Comparison of ENCODE assay signal across 22 cellular contexts in genomic region chr13:111517641-111518010, GRCh38.
"Had no signal": no experiment of that assay in that cellular context is flagged by ENCODE, and none has a peak within 500 bp of the region (broad histone marks: within the 10 kb centered on the region; RNA-seq: fewer than 3 reads in every experiment).

No MANE protein-coding gene starts in this region.

- H3K4me1 Mint-ChIP-seq: activated CD4-positive, alpha-beta T cell treated with anti-CD3 and anti-CD28 coated beads, Interleukin-2, amount 10 ng/mL, durations not matched to agents 24 days and 14 days; activated naive CD8-positive, alpha-beta T cell treated with anti-CD3 and anti-CD28 coated beads, Interleukin-2, amount 50 U/mL, for 24 hours had no signal

- H3K27ac ChIP-seq: foreskin keratinocyte, upper lobe of left lung had no signal

- H3K9me3 ChIP-seq: upper lobe of left lung had no signal

- ATAC-seq: activated naive CD8-positive, alpha-beta T cell treated with anti-CD3 and anti-CD28 coated beads, Interleukin-2, amount 50 U/mL, for 24 hours; foreskin keratinocyte; left ventricle myocardium superior; natural killer cell treated with Interleukin-12 subunit alpha and Interleukin-12 subunit beta and Interleukin-15 and Interleukin-18, amount 100 ng/mL, for 72 hours; right cardiac atrium had no signal

- H3K27me3 ChIP-seq: foreskin keratinocyte, upper lobe of left lung had no signal

- H3K9me3 Mint-ChIP-seq: activated CD4-positive, alpha-beta T cell treated with anti-CD3 and anti-CD28 coated beads, Interleukin-2, amount 10 ng/mL, durations not matched to agents 24 days and 14 days; activated naive CD4-positive, alpha-beta T cell treated with anti-CD3 and anti-CD28 coated beads for 36 hours; activated naive CD8-positive, alpha-beta T cell treated with anti-CD3 and anti-CD28 coated beads, Interleukin-2, amount 50 U/mL, for 24 hours; activated T-helper 2 cell treated with anti-CD3 and anti-CD28 coated beads, Interferon-gamma antibody, Interleukin-2, Interleukin-4, amounts not matched to agents 10 μg/mL and 5 μg/mL and 100 μg/mL, durations not matched to agents 14 hours and 24 hours and 36 hours; dendritic cell treated with granulocyte-macrophage colony-stimulating factor and Interleukin-4, amounts not matched to agents 40 ng/mL and 50 ng/mL, for 4 days; natural killer cell treated with Interleukin-12 subunit alpha and Interleukin-12 subunit beta and Interleukin-15 and Interleukin-18, amount 100 ng/mL, for 72 hours; stimulated activated naive CD8-positive, alpha-beta T cell treated with anti-CD3 and anti-CD28 coated beads, Interleukin-15, Interleukin-2, amounts not matched to agents 100 ng/mL and 50 ng/mL, for 24 hours; T-helper 2 cell treated with Interferon-gamma antibody and Interleukin-4, amounts not matched to agents 5 μg/mL and 100 μg/mL, for 36 hours had no signal

- H3K36me3 Mint-ChIP-seq: natural killer cell treated with Interleukin-12 subunit alpha and Interleukin-12 subunit beta and Interleukin-15 and Interleukin-18, amount 100 ng/mL, for 72 hours had no signal

- DNase-seq: activated CD4-positive, alpha-beta T cell treated with anti-CD3 and anti-CD28 coated beads, Interleukin-2, amount 10 ng/mL, durations not matched to agents 24 days and 14 days; activated CD4-positive, CD25-positive, alpha-beta regulatory T cell; activated naive CD4-positive, alpha-beta T cell treated with anti-CD3 and anti-CD28 coated beads for 36 hours; activated naive CD8-positive, alpha-beta T cell treated with anti-CD3 and anti-CD28 coated beads, Interleukin-2, amount 50 U/mL, for 24 hours; activated T-cell treated with anti-CD3 and anti-CD28 coated beads for 4 hours; aorta; cerebellar nuclear complex; effector memory CD4-positive, alpha-beta T cell; foreskin keratinocyte; glutamatergic neuron; kidney glomerular epithelial cell; left ventricle myocardium superior; mesenchymal stem cell; occipital lobe; right cardiac atrium; small intestine had no signal

- H3K27me3 Mint-ChIP-seq: activated CD4-positive, alpha-beta T cell treated with anti-CD3 and anti-CD28 coated beads, Interleukin-2, amount 10 ng/mL, durations not matched to agents 24 days and 14 days; activated naive CD8-positive, alpha-beta T cell treated with anti-CD3 and anti-CD28 coated beads, Interleukin-2, amount 50 U/mL, for 24 hours; dendritic cell treated with granulocyte-macrophage colony-stimulating factor and Interleukin-4, amounts not matched to agents 40 ng/mL and 50 ng/mL, for 4 days; natural killer cell treated with Interleukin-12 subunit alpha and Interleukin-12 subunit beta and Interleukin-15 and Interleukin-18, amount 100 ng/mL, for 72 hours; stimulated activated naive CD8-positive, alpha-beta T cell treated with anti-CD3 and anti-CD28 coated beads, Interleukin-15, Interleukin-2, amounts not matched to agents 100 ng/mL and 50 ng/mL, for 24 hours had no signal

- H3K27ac Mint-ChIP-seq: activated CD4-positive, alpha-beta T cell treated with anti-CD3 and anti-CD28 coated beads, Interleukin-2, amount 10 ng/mL, durations not matched to agents 24 days and 14 days; activated naive CD4-positive, alpha-beta T cell treated with anti-CD3 and anti-CD28 coated beads for 36 hours; activated naive CD8-positive, alpha-beta T cell treated with anti-CD3 and anti-CD28 coated beads, Interleukin-2, amount 50 U/mL, for 24 hours; activated T-helper 2 cell treated with anti-CD3 and anti-CD28 coated beads, Interferon-gamma antibody, Interleukin-2, Interleukin-4, amounts not matched to agents 10 μg/mL and 5 μg/mL and 100 μg/mL, durations not matched to agents 14 hours and 24 hours and 36 hours; dendritic cell treated with granulocyte-macrophage colony-stimulating factor and Interleukin-4, amounts not matched to agents 40 ng/mL and 50 ng/mL, for 4 days; natural killer cell treated with Interleukin-12 subunit alpha and Interleukin-12 subunit beta and Interleukin-15 and Interleukin-18, amount 100 ng/mL, for 72 hours; stimulated activated naive CD8-positive, alpha-beta T cell treated with anti-CD3 and anti-CD28 coated beads, Interleukin-15, Interleukin-2, amounts not matched to agents 100 ng/mL and 50 ng/mL, for 24 hours; T-helper 2 cell treated with Interferon-gamma antibody and Interleukin-4, amounts not matched to agents 5 μg/mL and 100 μg/mL, for 36 hours had no signal

- H3K4me3 Mint-ChIP-seq: activated CD4-positive, alpha-beta T cell treated with anti-CD3 and anti-CD28 coated beads, Interleukin-2, amount 10 ng/mL, durations not matched to agents 24 days and 14 days; activated naive CD4-positive, alpha-beta T cell treated with anti-CD3 and anti-CD28 coated beads for 36 hours; activated naive CD8-positive, alpha-beta T cell treated with anti-CD3 and anti-CD28 coated beads, Interleukin-2, amount 50 U/mL, for 24 hours; dendritic cell treated with granulocyte-macrophage colony-stimulating factor and Interleukin-4, amounts not matched to agents 40 ng/mL and 50 ng/mL, for 4 days; natural killer cell treated with Interleukin-12 subunit alpha and Interleukin-12 subunit beta and Interleukin-15 and Interleukin-18, amount 100 ng/mL, for 72 hours; stimulated activated naive CD8-positive, alpha-beta T cell treated with anti-CD3 and anti-CD28 coated beads, Interleukin-15, Interleukin-2, amounts not matched to agents 100 ng/mL and 50 ng/mL, for 24 hours; T-helper 2 cell treated with Interferon-gamma antibody and Interleukin-4, amounts not matched to agents 5 μg/mL and 100 μg/mL, for 36 hours had no signal

- H3K4me1 ChIP-seq: foreskin keratinocyte, upper lobe of left lung had no signal

- H3K36me3 ChIP-seq: upper lobe of left lung had no signal

- H3K4me3 ChIP-seq: upper lobe of left lung had no signal
